In the genomic region with DNA sequence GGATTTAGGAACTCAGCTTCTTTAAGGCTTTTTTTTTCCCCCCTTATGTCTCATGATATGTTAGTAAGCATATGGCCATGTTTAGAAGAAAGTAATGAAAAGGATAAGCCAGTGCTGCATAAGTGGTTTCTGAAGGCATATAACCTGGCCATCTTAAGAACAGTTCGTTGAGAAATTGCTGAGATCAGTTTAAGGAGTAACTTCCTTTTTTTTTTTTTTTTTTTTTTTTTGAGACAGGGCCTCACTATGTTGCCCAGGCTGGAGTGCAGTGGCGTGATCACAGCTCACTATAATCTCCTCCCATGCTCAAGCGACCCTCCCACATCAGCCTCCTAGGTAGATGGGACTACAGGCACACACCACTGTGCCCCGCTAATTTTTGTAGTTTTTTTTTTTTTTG, we compare ENCODE assay signal across 14 cellular contexts.
"Had no signal": no experiment of that assay in that cellular context is flagged by ENCODE, and none has a peak within 500 bp of the region (broad histone marks: within the 10 kb centered on the region; RNA-seq: fewer than 3 reads in every experiment).

No MANE protein-coding gene starts in this region.

- H3K4me1 Mint-ChIP-seq: stimulated activated effector memory CD8-positive, alpha-beta T cell treated with anti-CD3 and anti-CD28 coated beads, Interleukin-12 subunit alpha, Interleukin-12 subunit beta, amount 100 ng/mL, for 72 hours had no signal

- FAIRE-seq: islet of Langerhans had no signal

- H3K36me3 Mint-ChIP-seq: stimulated activated effector memory CD8-positive, alpha-beta T cell treated with anti-CD3 and anti-CD28 coated beads, Interleukin-12 subunit alpha, Interleukin-12 subunit beta, amount 100 ng/mL, for 72 hours had no signal

- DNase-seq: activated CD4-positive, alpha-beta T cell treated with anti-CD3 and anti-CD28 coated beads for 48 hours; activated CD8-positive, alpha-beta memory T cell treated with anti-CD3 and anti-CD28 coated beads, Interleukin-2, amount 50 U/mL, for 48 hours; activated CD8-positive, alpha-beta T cell treated with anti-CD3 and anti-CD28 coated beads, Interleukin-2, amount 10 ng/mL, durations not matched to agents 7 days and 5 days; activated naive CD4-positive, alpha-beta T cell treated with Interleukin-2 at 50 U/mL for 16 hours; foreskin keratinocyte; head of caudate nucleus; mesenchymal stem cell; occipital lobe; right lobe of liver; thyroid gland; WERI-Rb-1 had no signal

- H3K9me3 Mint-ChIP-seq: nephron had no signal

- H3K27ac Mint-ChIP-seq: activated CD8-positive, alpha-beta T cell treated with anti-CD3 and anti-CD28 coated beads, Interleukin-2, amount 10 ng/mL, durations not matched to agents 7 days and 5 days; stimulated activated effector memory CD8-positive, alpha-beta T cell treated with anti-CD3 and anti-CD28 coated beads, Interleukin-12 subunit alpha, Interleukin-12 subunit beta, amount 100 ng/mL, for 72 hours had no signal

- ATAC-seq: activated CD8-positive, alpha-beta T cell treated with anti-CD3 and anti-CD28 coated beads, Interleukin-2, amount 10 ng/mL, durations not matched to agents 7 days and 5 days; foreskin keratinocyte; stimulated activated effector memory CD8-positive, alpha-beta T cell treated with anti-CD3 and anti-CD28 coated beads, Interleukin-12 subunit alpha, Interleukin-12 subunit beta, amount 100 ng/mL, for 72 hours had no signal

- H3K4me3 Mint-ChIP-seq: activated CD8-positive, alpha-beta T cell treated with anti-CD3 and anti-CD28 coated beads, Interleukin-2, amount 10 ng/mL, durations not matched to agents 7 days and 5 days; nephron; stimulated activated effector memory CD8-positive, alpha-beta T cell treated with anti-CD3 and anti-CD28 coated beads, Interleukin-12 subunit alpha, Interleukin-12 subunit beta, amount 100 ng/mL, for 72 hours had no signal
